In genomic region chr5:36073595-36074216, GRCh38 we compare ENCODE assay signal across 8 cellular contexts.
DNase-seq lines count a peak whose midpoint lies in the region; ATAC-seq and TF ChIP-seq lines count a peak whose summit lies in the region.

No MANE protein-coding gene starts in this region.

- TF ChIP-seq CTCF in choroid plexus epithelial cell (conservative IDR thresholded peaks at IDR 0.05; ENCODE audit: low read depth, low read length), result peak; percentile 40

- peak; percentile 61 to 69 for DNase-seq in AML-193 (lab: John Stamatoyannopoulos, UW)
- DNase-seq in NCI-H2081 treated with DMSO at 0.1 percent for 48 hours (lab: John Stamatoyannopoulos, UW), result peak; percentile 35
- peak; percentile 28 for DNase-seq in choroid plexus epithelial cell (ENCODE audit: low read depth)
- DNase-seq in T1000 (lab: John Stamatoyannopoulos, UW), result no peak
- no peak for DNase-seq in middle frontal gyrus (ENCODE audit: extremely low spot score, low spot score)
- no peak for DNase-seq in stimulated activated CD8-positive, alpha-beta memory T cell treated with anti-CD3 and anti-CD28 coated beads, Interleukin-4, amount 100 ng/mL, for 48 hours

- no peak overlapping the region for H3K4me3 ChIP-seq in choroid plexus epithelial cell (ENCODE audit: low read depth, low read length)

- ATAC-seq in GM18858 (IDR thresholded peaks at IDR 0.05; ENCODE audit: unreplicated experiment), result peak; percentile 71
- ATAC-seq in HG02885 (IDR thresholded peaks at IDR 0.05; ENCODE audit: poor library complexity, unreplicated experiment), result peak; percentile 79

Comparison
In these comparisons a context has a peak if more than half of its experiments do, and no peak if none do; other contexts are left out.
1. DNase-seq: peak in AML-193 (2 of 2), NCI-H2081 treated with DMSO at 0.1 percent for 48 hours (single experiment) and choroid plexus epithelial cell (single experiment); none in T1000 (single experiment), middle frontal gyrus (single experiment) and stimulated activated CD8-positive, alpha-beta memory T cell treated with anti-CD3 and anti-CD28 coated beads, Interleukin-4, amount 100 ng/mL, for 48 hours (single experiment).